In the genomic region with DNA sequence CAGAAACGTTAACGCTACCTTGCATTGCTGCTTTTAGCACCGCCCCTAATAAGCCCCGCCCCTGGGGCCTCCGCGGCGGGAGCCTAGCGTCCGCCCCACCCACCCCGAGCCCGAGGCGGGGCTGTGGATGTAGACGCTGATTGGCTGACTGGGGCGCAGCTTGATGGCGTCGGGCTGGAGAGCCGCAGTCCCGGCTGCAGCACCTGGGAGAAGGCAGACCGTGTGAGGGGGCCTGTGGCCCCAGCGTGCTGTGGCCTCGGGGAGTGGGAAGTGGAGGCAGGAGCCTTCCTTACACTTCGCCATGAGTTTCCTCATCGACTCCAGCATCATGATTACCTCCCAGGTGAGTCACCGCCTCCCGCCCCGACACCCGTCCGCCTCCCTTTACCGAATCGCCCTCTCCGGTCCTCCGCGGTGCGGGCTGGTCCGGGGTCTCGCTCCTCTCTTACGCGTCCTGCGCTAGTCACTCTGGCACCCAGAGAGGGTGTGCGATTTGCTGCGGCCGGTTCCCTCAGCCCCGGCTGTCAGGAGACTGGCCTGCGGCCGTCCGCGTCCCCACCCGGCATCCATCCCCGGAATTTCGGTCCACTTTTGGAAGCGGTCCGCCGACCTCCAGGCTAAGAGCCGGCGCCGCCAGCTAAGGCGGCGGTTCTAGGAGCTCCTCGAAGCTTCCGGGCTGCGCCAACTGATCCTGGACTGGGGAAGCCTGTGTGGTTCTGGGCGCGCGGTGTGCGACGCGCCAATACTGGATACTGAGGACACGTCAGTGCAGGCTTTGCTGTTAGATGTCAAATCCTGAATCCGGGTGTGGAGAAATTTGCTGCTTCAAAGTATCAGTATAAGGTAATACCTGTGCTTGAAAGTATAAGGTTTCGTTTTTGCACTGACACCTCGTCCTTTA, we compare ENCODE assay signal across 8 cellular contexts. TPM values are rescaled to one million over a fixed set of nuclear protein-coding genes. Genes with fewer than 3 reads are reported as not detected.
A peak's percentile ranks its signal among the peaks of the same experiment; 100 is the strongest.
DNase-seq lines count a peak whose midpoint lies in the region; ATAC-seq, FAIRE-seq and TF ChIP-seq lines count a peak whose summit lies in the region.
"Not testable (repeated sequence)": the region's sequence is repeated elsewhere in the genome, so short reads cannot be mapped to it uniquely, and the experiment has no call there.

A gene (plus strand): TSS at position 156 of the 901 bp plus-strand sequence. CDS start 146 bp downstream, at position 302.

- peak within 1 kb of the TSS; percentile 74 to 86 for H3K27ac ChIP-seq in kidney (ENCODE audit: low read depth in 2 of 2, low read length in 2 of 2)

- not testable (repeated sequence) for H3K4me1 ChIP-seq in kidney (ENCODE audit: control insufficient read depth in 1 of 2, insufficient read depth in 1 of 2, low read depth in 1 of 2, low read length in 2 of 2)

- DNase-seq in AG09319 (ENCODE audit: extremely low read depth, low read depth) (peak; percentile 48), NCI-H446 treated with DMSO at 0.1 percent for 48 hours (lab: John Stamatoyannopoulos, UW) (peak; percentile 72), cerebellum (ENCODE audit: low spot score) (peak; percentile 90), kidney (peak; percentile 98)
- DNase-seq in activated CD4-positive, CD25-positive, alpha-beta regulatory T cell treated with anti-CD3 and anti-CD28 coated beads, Interleukin-2, amount 50 U/mL, for 72 hours = peak; percentile 94
- DNase-seq in stimulated activated CD4-positive, alpha-beta T cell treated with anti-CD3 and anti-CD28 coated beads, Interleukin-15, amount 100 ng/mL, for 24 hours = peak; percentile 98

- peak; percentile 96 for ATAC-seq in GM19035 (IDR thresholded peaks at IDR 0.05; ENCODE audit: unreplicated experiment)
- ATAC-seq in HG03354 (IDR thresholded peaks at IDR 0.05; ENCODE audit: poor library complexity, severe bottlenecking, unreplicated experiment) = peak; percentile 95

- intact Hi-C loops in kidney (cut with DNase I) = not testable (repeated sequence)

- not testable (repeated sequence) for H3K36me3 ChIP-seq in kidney (ENCODE audit: control insufficient read depth in 1 of 2, insufficient read depth in 2 of 2, low read length in 2 of 2)

- not testable (repeated sequence) for H3K9me3 ChIP-seq in kidney (ENCODE audit: control insufficient read depth in 1 of 2, low read length in 2 of 2)

- not testable (repeated sequence) for TF ChIP-seq CTCF in AG09319 (IDR thresholded peaks at IDR 0.05; ENCODE audit: low read depth, low read length); kidney (IDR thresholded peaks at IDR 0.05; ENCODE audit: borderline replicate concordance, extremely low read depth, insufficient read depth)

- H3K9ac ChIP-seq in kidney (ENCODE audit: low read length in 2 of 2) = peak within 1 kb of the TSS; percentile 54 to 71

- H3K4me3 ChIP-seq in kidney (ENCODE audit: low read length in 2 of 2) = peak within 1 kb of the TSS; percentile 73 to 76

- FAIRE-seq in kidney (lab: Jason Lieb, UNC) = peak; percentile 94

RNA-seq across cellular contexts. Expression of the gene that starts here (rescaled TPM):
- 40.9 TPM for total RNA-seq in cerebellum
- total RNA-seq in kidney = 18.2 TPM
- polyA plus RNA-seq in kidney (ENCODE audit: insufficient read depth, low read depth, low replicate concordance) = 21.0 TPM

Comparison
In these comparisons a context has a peak if more than half of its experiments do, and no peak if none do; other contexts are left out.
1. Peak in every context shown above with its lines: DNase-seq, ATAC-seq, H3K4me3 ChIP-seq and H3K27ac ChIP-seq.
2. DNase-seq: peak in every context shown above with its lines; median percentile 98 in kidney; 98 in stimulated activated CD4-positive, alpha-beta T cell treated with anti-CD3 and anti-CD28 coated beads, Interleukin-15, amount 100 ng/mL, for 24 hours; 94 in activated CD4-positive, CD25-positive, alpha-beta regulatory T cell treated with anti-CD3 and anti-CD28 coated beads, Interleukin-2, amount 50 U/mL, for 72 hours; 90 in cerebellum; 72 in NCI-H446 treated with DMSO at 0.1 percent for 48 hours; 48 in AG09319.